8 cellular contexts compared by ENCODE assay signal in genomic region chr4:128812360-128812958, GRCh38. TPM values are rescaled to one million over a fixed set of nuclear protein-coding genes. Genes with fewer than 3 reads are reported as not detected.
A peak's percentile ranks its signal among the peaks of the same experiment; 100 is the strongest.
DNase-seq lines count a peak whose midpoint lies in the region; ATAC-seq and TF ChIP-seq lines count a peak whose summit lies in the region.

No MANE protein-coding gene starts in this region.

- intact Hi-C loops in head of caudate nucleus (cut with DNase I): loop anchor here (10.0 kb wide), 1 partner anchor 748 kb away; the partner anchor contains the start of gene LARP1B

- H3K27ac ChIP-seq in BLaER1 treated with 17β-estradiol and CSF1 and Interleukin-3, amounts not matched to agents 10 nM and 100 nM: peak overlapping the region; percentile 48 to 100 (median 99); a peak in 21 of 22 replicates
- peak overlapping the region; percentile 72 for H3K27ac ChIP-seq in parathyroid adenoma

- no peak for TF ChIP-seq CTCF in parathyroid adenoma (IDR thresholded peaks at IDR 0.05)

- peaks cover 0 to 14% (median 9%) of the 10 kb centered on the region in 11 experiments; a peak in 10 of 22 replicates for H3K36me3 ChIP-seq in BLaER1 treated with 17β-estradiol and CSF1 and Interleukin-3, amounts not matched to agents 10 nM and 100 nM
- no peaks in the 10 kb centered on the region for H3K36me3 ChIP-seq in parathyroid adenoma (ENCODE audit: control insufficient read depth, insufficient read depth, low read length)

- peak overlapping the region; percentile 79 to 97 (median 90) for H3K4me2 ChIP-seq in BLaER1 treated with 17β-estradiol and CSF1 and Interleukin-3, amounts not matched to agents 10 nM and 100 nM
- peak overlapping the region; percentile 93 for H3K4me2 ChIP-seq in parathyroid adenoma (ENCODE audit: low read length)

- no peaks in the 10 kb centered on the region for H3K9me3 Mint-ChIP-seq in activated naive CD4-positive, alpha-beta T cell treated with anti-CD3 and anti-CD28 coated beads, Interleukin-2, amount 50 U/mL, for 72 hours

- ATAC-seq in GM18517 (IDR thresholded peaks at IDR 0.05; ENCODE audit: unreplicated experiment): peak; percentile 25
- peak; percentile 13 for ATAC-seq in HG03095 (IDR thresholded peaks at IDR 0.05; ENCODE audit: unreplicated experiment)
- peak in 1 of 2 donors; percentile 4 for ATAC-seq in activated naive CD4-positive, alpha-beta T cell treated with anti-CD3 and anti-CD28 coated beads, Interleukin-2, amount 50 U/mL, for 72 hours

- H3K36me3 Mint-ChIP-seq in activated naive CD4-positive, alpha-beta T cell treated with anti-CD3 and anti-CD28 coated beads, Interleukin-2, amount 50 U/mL, for 72 hours: peaks cover 24 to 33% of the 10 kb centered on the region in 2 donors

- peak overlapping the region; percentile 86 to 96 for H3K27ac Mint-ChIP-seq in activated naive CD4-positive, alpha-beta T cell treated with anti-CD3 and anti-CD28 coated beads, Interleukin-2, amount 50 U/mL, for 72 hours

- H3K27me3 ChIP-seq in BLaER1 treated with 17β-estradiol and CSF1 and Interleukin-3, amounts not matched to agents 10 nM and 100 nM: no peaks in the 10 kb centered on the region
- H3K27me3 ChIP-seq in parathyroid adenoma (ENCODE audit: control insufficient read depth, insufficient read depth, low read length): no peaks in the 10 kb centered on the region

- peaks cover 0 to 32% (median 0%) of the 10 kb centered on the region in 11 experiments; a peak in 4 of 22 replicates for H4K20me1 ChIP-seq in BLaER1 treated with 17β-estradiol and CSF1 and Interleukin-3, amounts not matched to agents 10 nM and 100 nM

- peaks cover 0 to 6% (median 5%) of the 10 kb centered on the region in 11 experiments; a peak in 13 of 22 replicates for H3K9me3 ChIP-seq in BLaER1 treated with 17β-estradiol and CSF1 and Interleukin-3, amounts not matched to agents 10 nM and 100 nM (replicated peaks in 1 of 11)
- H3K9me3 ChIP-seq in parathyroid adenoma (ENCODE audit: control insufficient read depth, low read length): no peaks in the 10 kb centered on the region

- H3K4me3 ChIP-seq in BLaER1 treated with 17β-estradiol and CSF1 and Interleukin-3, amounts not matched to agents 10 nM and 100 nM: peak overlapping the region; percentile 74 to 94 (median 86)
- H3K4me3 ChIP-seq in parathyroid adenoma (ENCODE audit: low read depth, low read length): peak overlapping the region; percentile 86

- peak overlapping the region; percentile 72 for H2AFZ ChIP-seq in parathyroid adenoma

- H3K9ac ChIP-seq in BLaER1 treated with 17β-estradiol and CSF1 and Interleukin-3, amounts not matched to agents 10 nM and 100 nM: peak overlapping the region; percentile 80 to 99 (median 98)
- no peak overlapping the region for H3K9ac ChIP-seq in parathyroid adenoma

- H3K4me1 ChIP-seq in BLaER1 treated with 17β-estradiol and CSF1 and Interleukin-3, amounts not matched to agents 10 nM and 100 nM: peaks cover 13 to 26% (median 18%) of the 10 kb centered on the region in 10 experiments
- no peaks in the 10 kb centered on the region for H3K4me1 ChIP-seq in parathyroid adenoma

- H3K79me2 ChIP-seq in parathyroid adenoma: peaks cover 3% of the 10 kb centered on the region

- DNase-seq in NCI-H446 (lab: John Stamatoyannopoulos, UW) (peak; percentile 31 to 50), head of caudate nucleus (peak in 27 of 42 donors; percentile 17 to 77 (median 52)), NCI-H128 (lab: John Stamatoyannopoulos, UW; ENCODE audit: unreplicated experiment) (no peak)
- peak in 1 of 2 donors; percentile 52 for DNase-seq in activated naive CD4-positive, alpha-beta T cell treated with anti-CD3 and anti-CD28 coated beads, Interleukin-2, amount 50 U/mL, for 72 hours (ENCODE audit: low spot score in 2 of 2)

RNA-seq across cellular contexts. Expression of gene JADE1, which starts 3.0 kb away (rescaled TPM):
- 10 to 100 TPM; 28.0 to 51.9 TPM for total RNA-seq in activated naive CD4-positive, alpha-beta T cell treated with anti-CD3 and anti-CD28 coated beads, Interleukin-2, amount 50 U/mL, for 72 hours
